In the genomic region with DNA sequence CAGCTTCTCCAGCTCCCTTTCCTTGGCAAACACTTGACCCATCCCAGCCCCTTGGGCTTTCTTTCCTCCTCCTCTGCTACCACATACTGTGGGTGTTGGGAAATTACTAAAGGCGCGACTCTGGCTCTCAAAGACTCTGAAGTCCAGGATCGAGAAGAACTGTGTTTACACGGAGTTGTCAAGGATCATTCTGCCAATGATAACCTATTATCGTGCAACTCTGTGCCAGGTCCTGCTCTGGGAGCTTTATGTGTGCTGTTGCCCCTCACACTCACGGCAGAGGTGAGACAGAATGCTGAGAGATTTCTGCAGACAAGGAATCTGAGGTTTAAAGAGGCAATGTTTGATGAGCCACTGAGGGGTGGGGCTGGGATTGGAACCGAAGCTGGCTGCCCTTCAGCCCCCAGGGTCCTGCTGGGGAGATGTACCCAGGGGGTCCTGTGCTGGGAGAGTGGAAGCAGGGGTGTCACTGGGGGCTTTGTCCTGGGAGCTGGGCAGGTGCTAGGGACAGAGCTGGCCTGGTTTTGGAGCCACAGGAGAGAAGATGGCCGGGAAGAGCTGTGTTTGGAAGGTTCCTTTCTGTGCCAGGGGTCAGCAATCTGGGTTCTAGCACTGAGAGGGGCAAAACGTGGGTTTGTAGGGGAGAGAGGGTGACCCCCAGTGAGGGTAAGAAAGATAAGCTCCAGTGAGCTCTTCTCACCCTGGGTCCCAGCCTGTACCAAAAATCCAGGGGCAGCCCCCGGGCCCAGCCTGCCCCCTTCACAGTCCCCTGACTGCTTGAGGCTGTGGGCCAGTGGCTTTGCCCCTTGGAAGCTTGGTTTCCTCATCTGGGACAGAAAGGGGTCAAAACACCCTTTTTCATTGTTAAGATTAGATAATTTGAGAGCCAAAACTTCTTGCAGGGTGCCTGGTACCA, we compare ENCODE assay signal across 8 cellular contexts.
DNase-seq lines count a peak whose midpoint lies in the region; ATAC-seq and TF ChIP-seq lines count a peak whose summit lies in the region.

No MANE protein-coding gene starts in this region.

- H3K4me3 ChIP-seq in PC-3 (ENCODE audit: low read length): no peak overlapping the region
- H3K4me3 ChIP-seq in gastroesophageal sphincter: no peak overlapping the region
- H3K4me3 ChIP-seq in rectal smooth muscle tissue (ENCODE audit: low read length): no peak overlapping the region
- no peak overlapping the region for H3K4me3 ChIP-seq in H7 (ENCODE audit: insufficient read depth, low read depth, low read length)

- H3K27ac ChIP-seq in PC-3 (ENCODE audit: low read length) (peak overlapping the region; percentile 34), gastroesophageal sphincter (peak overlapping the region; percentile 54 to 90 (median 84)), rectal smooth muscle tissue (ENCODE audit: low read depth, low read length) (peak overlapping the region; percentile 18)

- POLR2A ChIA-PET in PC-3 (lab: Charles Lee; ENCODE audit: unreplicated experiment): interaction anchor here (0.6 kb wide), 1 partner anchor 9 kb away, joined by 3 read pairs; no protein-coding TSS in a partner anchor

- no peak overlapping the region for H2AFZ ChIP-seq in PC-3 (ENCODE audit: low read length)

- intact Hi-C loops in PC-3 (cut with micrococcal nuclease): no loop called here

- no peaks in the 10 kb centered on the region for H3F3A ChIP-seq in PC-3 (ENCODE audit: low read length, unreplicated experiment)

- no peak for DNase-seq in PC-3
- DNase-seq in NCI-H2171 treated with DMSO at 0.1 percent for 48 hours (lab: John Stamatoyannopoulos, UW): no peak
- no peak for DNase-seq in NCI-H1048 (lab: John Stamatoyannopoulos, UW)
- no peak for DNase-seq in H7

- TF ChIP-seq POLR2A in gastroesophageal sphincter (IDR thresholded peaks at IDR 0.05): no peak

- H3K9me2 ChIP-seq in PC-3 (replicated peaks; ENCODE audit: low read length): no peaks in the 10 kb centered on the region

- CTCF ChIA-PET in PC-3 (lab: Charles Lee): no interaction called here

- H3K9me3 ChIP-seq in PC-3 (ENCODE audit: low read length) (no peaks in the 10 kb centered on the region), gastroesophageal sphincter (no peaks in the 10 kb centered on the region)

- TF ChIP-seq CTCF in PC-3 (conservative IDR thresholded peaks at IDR 0.05; ENCODE audit: low read depth, low read length) (no peak), gastroesophageal sphincter (IDR thresholded peaks at IDR 0.05) (no peak)

- peaks cover 100% of the 10 kb centered on the region for H3K79me2 ChIP-seq in PC-3 (ENCODE audit: low read length)

- H3K4me2 ChIP-seq in PC-3 (ENCODE audit: low read length): no peak overlapping the region

- H3K4me1 ChIP-seq in PC-3 (ENCODE audit: insufficient read depth, low read length) (peaks cover 46% of the 10 kb centered on the region), gastroesophageal sphincter (peaks cover 21 to 99% (median 78%) of the 10 kb centered on the region in 3 donors), rectal smooth muscle tissue (ENCODE audit: control insufficient read depth, insufficient read depth, low read length) (peaks cover 32% of the 10 kb centered on the region)

- 7 to 13% methylated on average over 1 to 3 of the region's 10 CpGs for WGBS in gastroesophageal sphincter (ENCODE audit: low coverage in 1 of 2), 2 donors

- BruUV-seq in PC-3 (replicated peaks; lab: Mats Ljungman, UMichigan): no TSS peak

- ATAC-seq in GM18907 (IDR thresholded peaks at IDR 0.05; ENCODE audit: unreplicated experiment) (peak; percentile 6), PC-3 (no peak), gastroesophageal sphincter (peak; percentile 22), GM21526 (IDR thresholded peaks at IDR 0.05; ENCODE audit: low FRiP score, unreplicated experiment) (no peak)

- no peak for TF ChIP-seq EP300 in gastroesophageal sphincter (IDR thresholded peaks at IDR 0.05)

- peaks cover 33% of the 10 kb centered on the region for H3K36me3 ChIP-seq in PC-3 (ENCODE audit: low read depth, low read length)
- no peaks in the 10 kb centered on the region for H3K36me3 ChIP-seq in gastroesophageal sphincter
- H3K36me3 ChIP-seq in rectal smooth muscle tissue (ENCODE audit: control insufficient read depth, insufficient read depth, low read length): no peaks in the 10 kb centered on the region
- no peaks in the 10 kb centered on the region for H3K36me3 ChIP-seq in H7 (replicated peaks; ENCODE audit: control insufficient read depth, insufficient read depth, low read length)

- H3K9ac ChIP-seq in PC-3 (ENCODE audit: low read length) (no peak overlapping the region), rectal smooth muscle tissue (ENCODE audit: low read length) (no peak overlapping the region)

- H3K27me3 ChIP-seq in PC-3 (ENCODE audit: low read length) (no peaks in the 10 kb centered on the region), gastroesophageal sphincter (no peaks in the 10 kb centered on the region), rectal smooth muscle tissue (ENCODE audit: control insufficient read depth, insufficient read depth, low read length) (no peaks in the 10 kb centered on the region), H7 (ENCODE audit: control insufficient read depth, insufficient read depth, low read length) (no peaks in the 10 kb centered on the region)

- H4K20me1 ChIP-seq in PC-3 (ENCODE audit: low read length): no peaks in the 10 kb centered on the region

Comparison
In these comparisons a context has a peak if more than half of its experiments do, and no peak if none do; other contexts are left out.
1. ATAC-seq: peak in GM18907 (single experiment) and gastroesophageal sphincter (single experiment); none in PC-3 (single experiment) and GM21526 (single experiment).
2. H3K27ac ChIP-seq: peak in every context shown above with its lines; median percentile 84 in gastroesophageal sphincter; 34 in PC-3; 18 in rectal smooth muscle tissue.